9 cellular contexts compared by ENCODE assay signal in the genomic region with DNA sequence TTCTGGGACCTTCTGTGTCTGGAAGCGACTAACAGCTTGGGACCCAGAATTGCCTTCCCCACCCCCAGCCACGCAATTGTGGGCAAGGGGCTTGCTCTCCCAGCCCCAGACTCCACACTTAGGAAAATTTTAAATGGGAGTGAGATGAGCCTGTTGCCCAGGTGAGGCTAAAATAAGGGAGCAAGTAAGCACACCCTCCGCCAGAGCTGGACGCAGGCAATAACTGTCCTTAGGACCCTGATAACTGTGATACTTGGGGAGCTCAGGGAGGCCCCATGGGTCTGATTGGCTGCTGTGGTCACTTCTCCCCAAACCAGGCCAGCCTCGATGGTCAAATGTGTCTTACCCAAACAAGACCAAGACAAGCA. TPM values are rescaled to one million over a fixed set of nuclear protein-coding genes. Genes with fewer than 3 reads are reported as not detected.
"Had no signal": no experiment of that assay in that cellular context is flagged by ENCODE, and none has a peak within 500 bp of the region (broad histone marks: within the 10 kb centered on the region; RNA-seq: fewer than 3 reads in every experiment).

No MANE protein-coding gene starts in this region.

- H3K4me3 Mint-ChIP-seq: IgD-negative memory B cell had no signal

- H3K4me3 ChIP-seq: K562 had no signal

- DNase-seq: IMR-90, KBM-7, KG1 had no signal

- H3K9me3 Mint-ChIP-seq: IgD-negative memory B cell had no signal

- H3K36me3 Mint-ChIP-seq: IgD-negative memory B cell had no signal

- H3K27ac ChIP-seq: HL-60 had no signal

- ATAC-seq: HepG2, K562 had no signal

- H3K27ac Mint-ChIP-seq: IgD-negative memory B cell had no signal

RNA-seq across cellular contexts. Expression of gene ABO, which starts 13.3 kb away (rescaled TPM):
- total RNA-seq: HepG2, HT1080, IMR-90 had no signal
- polyA plus RNA-seq: HepG2, IgD-negative memory B cell, IMR-90 had no signal

RNA-seq across cellular contexts. Expression of gene OBP2B, which starts 52.7 kb away (rescaled TPM):
- total RNA-seq: HepG2, HT-29, HT1080, IMR-90, K562 had no signal
- polyA plus RNA-seq: HepG2, IgD-negative memory B cell, IMR-90, K562 had no signal
